ENCODE assay signal across 8 cellular contexts in the genomic region with DNA sequence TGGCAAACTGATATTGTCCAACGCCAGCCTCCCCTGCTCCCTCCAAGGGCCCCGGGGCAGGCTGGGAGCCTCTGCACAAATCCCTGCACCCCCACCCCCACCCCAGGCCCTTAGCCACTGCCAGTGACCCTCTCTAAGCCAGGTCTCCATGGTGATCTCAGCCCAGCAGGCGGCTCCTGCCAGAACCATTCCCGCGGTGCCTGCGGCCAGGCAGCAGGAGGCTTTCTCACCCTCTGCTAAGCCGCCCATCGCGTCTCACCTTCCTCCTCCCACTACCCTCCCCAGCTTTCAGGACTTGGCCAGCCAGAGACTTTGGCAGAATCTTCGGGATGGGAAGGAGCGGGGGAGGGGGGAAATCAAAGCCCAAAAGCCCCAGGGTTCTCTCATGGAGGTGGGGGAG. TPM values are rescaled to one million over a fixed set of nuclear protein-coding genes. Genes with fewer than 3 reads are reported as not detected.
DNase-seq lines count a peak whose midpoint lies in the region; ATAC-seq and TF ChIP-seq lines count a peak whose summit lies in the region.

No MANE protein-coding gene starts in this region.

- no peak overlapping the region for H3K4me3 ChIP-seq in vagina

- no peak for ATAC-seq in activated T-cell treated with anti-CD3 and anti-CD28 coated beads, Interleukin-2, amount 50 U/mL, for 4 hours
- no peak for ATAC-seq in activated naive CD4-positive, alpha-beta T cell treated with anti-CD3 and anti-CD28 coated beads, Interleukin-2, amount 50 U/mL, for 72 hours

- peaks cover 10% of the 10 kb centered on the region for H3K36me3 Mint-ChIP-seq in activated T-cell treated with anti-CD3 and anti-CD28 coated beads, Interleukin-2, amount 50 U/mL, for 24 hours (ENCODE audit: low read depth)
- peaks cover 7% of the 10 kb centered on the region for H3K36me3 Mint-ChIP-seq in activated T-cell treated with anti-CD3 and anti-CD28 coated beads, Interleukin-2, amount 50 U/mL, for 4 hours (ENCODE audit: insufficient read depth)
- H3K36me3 Mint-ChIP-seq in chondrocyte (ENCODE audit: low read depth), result peaks cover 30% of the 10 kb centered on the region
- H3K36me3 Mint-ChIP-seq in activated naive CD4-positive, alpha-beta T cell treated with anti-CD3 and anti-CD28 coated beads, Interleukin-2, amount 50 U/mL, for 72 hours, result no peaks in the 10 kb centered on the region
- H3K36me3 Mint-ChIP-seq in activated CD4-positive, alpha-beta memory T cell treated with anti-CD3 and anti-CD28 coated beads for 36 hours, result no peaks in the 10 kb centered on the region

- H3K4me1 ChIP-seq in vagina, result peaks cover 66% of the 10 kb centered on the region

- H3K27ac Mint-ChIP-seq in activated T-cell treated with anti-CD3 and anti-CD28 coated beads, Interleukin-2, amount 50 U/mL, for 24 hours, result peak overlapping the region; percentile 33
- peak overlapping the region; percentile 99 for H3K27ac Mint-ChIP-seq in chondrocyte (ENCODE audit: unreplicated experiment)
- no peak overlapping the region for H3K27ac Mint-ChIP-seq in activated naive CD4-positive, alpha-beta T cell treated with anti-CD3 and anti-CD28 coated beads, Interleukin-2, amount 50 U/mL, for 72 hours
- no peak overlapping the region for H3K27ac Mint-ChIP-seq in activated CD4-positive, alpha-beta memory T cell treated with anti-CD3 and anti-CD28 coated beads for 36 hours

- H3K4me3 Mint-ChIP-seq in activated T-cell treated with anti-CD3 and anti-CD28 coated beads, Interleukin-2, amount 50 U/mL, for 24 hours, result no peak overlapping the region
- H3K4me3 Mint-ChIP-seq in activated T-cell treated with anti-CD3 and anti-CD28 coated beads, Interleukin-2, amount 50 U/mL, for 4 hours, result no peak overlapping the region
- H3K4me3 Mint-ChIP-seq in chondrocyte (ENCODE audit: unreplicated experiment), result peak overlapping the region; percentile 26
- no peak overlapping the region for H3K4me3 Mint-ChIP-seq in activated CD4-positive, alpha-beta memory T cell treated with anti-CD3 and anti-CD28 coated beads for 36 hours

- TF ChIP-seq CTCF in chondrocyte (IDR thresholded peaks at IDR 0.05), result peak; percentile 41
- TF ChIP-seq CTCF in vagina (IDR thresholded peaks at IDR 0.05), result no peak

- peaks cover 15% of the 10 kb centered on the region for H3K4me1 Mint-ChIP-seq in activated T-cell treated with anti-CD3 and anti-CD28 coated beads, Interleukin-2, amount 50 U/mL, for 24 hours (ENCODE audit: low read depth)
- peaks cover 15% of the 10 kb centered on the region for H3K4me1 Mint-ChIP-seq in activated T-cell treated with anti-CD3 and anti-CD28 coated beads, Interleukin-2, amount 50 U/mL, for 4 hours (ENCODE audit: low read depth)
- peaks cover 60% of the 10 kb centered on the region for H3K4me1 Mint-ChIP-seq in chondrocyte (ENCODE audit: low read depth)
- peaks cover 12% of the 10 kb centered on the region for H3K4me1 Mint-ChIP-seq in activated CD4-positive, alpha-beta memory T cell treated with anti-CD3 and anti-CD28 coated beads for 36 hours (ENCODE audit: low read depth)

- POLR2A ChIA-PET in activated CD4-positive, alpha-beta memory T cell treated with anti-CD3 and anti-CD28 coated beads for 36 hours (lab: Charles Lee), result no interaction called here

- peak overlapping the region; percentile 99 for H3K27ac ChIP-seq in vagina

- TF ChIP-seq POLR2A in vagina (IDR thresholded peaks at IDR 0.05), result no peak

- H3K9me3 ChIP-seq in vagina, result no peaks in the 10 kb centered on the region

- intact Hi-C loops in vagina (cut with DNase I), result no loop called here
- intact Hi-C loops in activated CD4-positive, alpha-beta memory T cell treated with anti-CD3 and anti-CD28 coated beads for 36 hours (cut with micrococcal nuclease), result no loop called here

- CTCF ChIA-PET in activated CD4-positive, alpha-beta memory T cell treated with anti-CD3 and anti-CD28 coated beads for 36 hours (lab: Charles Lee), result interaction anchor here (2.6 to 2.8 kb wide), 2 partner anchors 13 to 20 kb away, joined by 9 to 14 read pairs; no protein-coding TSS in a partner anchor

- no peaks in the 10 kb centered on the region for H3K27me3 Mint-ChIP-seq in activated T-cell treated with anti-CD3 and anti-CD28 coated beads, Interleukin-2, amount 50 U/mL, for 24 hours
- no peaks in the 10 kb centered on the region for H3K27me3 Mint-ChIP-seq in activated T-cell treated with anti-CD3 and anti-CD28 coated beads, Interleukin-2, amount 50 U/mL, for 4 hours (ENCODE audit: low read depth)
- no peaks in the 10 kb centered on the region for H3K27me3 Mint-ChIP-seq in chondrocyte (ENCODE audit: low read depth)
- no peaks in the 10 kb centered on the region for H3K27me3 Mint-ChIP-seq in activated CD4-positive, alpha-beta memory T cell treated with anti-CD3 and anti-CD28 coated beads for 36 hours

- H3K27me3 ChIP-seq in vagina, result no peaks in the 10 kb centered on the region

- peaks cover 0 to 10% of the 10 kb centered on the region in 2 donors for H3K36me3 ChIP-seq in vagina

- no peaks in the 10 kb centered on the region for H3K9me3 Mint-ChIP-seq in activated T-cell treated with anti-CD3 and anti-CD28 coated beads, Interleukin-2, amount 50 U/mL, for 24 hours
- H3K9me3 Mint-ChIP-seq in activated T-cell treated with anti-CD3 and anti-CD28 coated beads, Interleukin-2, amount 50 U/mL, for 4 hours, result no peaks in the 10 kb centered on the region
- H3K9me3 Mint-ChIP-seq in chondrocyte (ENCODE audit: low read depth), result no peaks in the 10 kb centered on the region
- H3K9me3 Mint-ChIP-seq in activated naive CD4-positive, alpha-beta T cell treated with anti-CD3 and anti-CD28 coated beads, Interleukin-2, amount 50 U/mL, for 72 hours, result no peaks in the 10 kb centered on the region
- no peaks in the 10 kb centered on the region for H3K9me3 Mint-ChIP-seq in activated CD4-positive, alpha-beta memory T cell treated with anti-CD3 and anti-CD28 coated beads for 36 hours

- DNase-seq in activated T-cell treated with anti-CD3 and anti-CD28 coated beads, Interleukin-2, amount 50 U/mL, for 24 hours, result no peak
- no peak for DNase-seq in activated T-cell treated with anti-CD3 and anti-CD28 coated beads, Interleukin-2, amount 50 U/mL, for 4 hours
- no peak for DNase-seq in chondrocyte (ENCODE audit: low spot score)
- DNase-seq in medulla oblongata (ENCODE audit: extremely low spot score), result peak; percentile 81
- no peak for DNase-seq in vagina (ENCODE audit: extremely low spot score in 2 of 2)
- no peak for DNase-seq in activated naive CD4-positive, alpha-beta T cell treated with anti-CD3 and anti-CD28 coated beads, Interleukin-2, amount 50 U/mL, for 72 hours (ENCODE audit: low spot score in 2 of 2)
- no peak for DNase-seq in activated CD4-positive, alpha-beta memory T cell treated with anti-CD3 and anti-CD28 coated beads for 36 hours
- DNase-seq in NCI-H526 treated with DMSO at 0.1 percent for 48 hours (lab: John Stamatoyannopoulos, UW), result no peak

RNA-seq across cellular contexts. Expression of a gene that starts 46.8 kb away (rescaled TPM):
- 10 to 100 TPM; 82.2 to 98.7 (median 87.1) TPM for total RNA-seq in activated T-cell treated with anti-CD3 and anti-CD28 coated beads, Interleukin-2, amount 50 U/mL, for 4 hours
- 114 to 136 TPM (median 128 TPM) in 3 replicates for total RNA-seq in chondrocyte
- total RNA-seq in vagina, result 58.9 TPM
- total RNA-seq in activated naive CD4-positive, alpha-beta T cell treated with anti-CD3 and anti-CD28 coated beads, Interleukin-2, amount 50 U/mL, for 72 hours, result 100 to 1,000 TPM in 1 of 2 donors, 10 to 100 TPM in 1; 97.8 to 116 TPM
- total RNA-seq in activated CD4-positive, alpha-beta memory T cell treated with anti-CD3 and anti-CD28 coated beads for 36 hours, result 100 to 1,000 TPM; 109 to 110 TPM

Comparison
In these comparisons a context has a peak if more than half of its experiments do, and no peak if none do; other contexts are left out.
1. H3K27ac Mint-ChIP-seq: peak in activated T-cell treated with anti-CD3 and anti-CD28 coated beads, Interleukin-2, amount 50 U/mL, for 24 hours (single experiment) and chondrocyte (single experiment); none in activated naive CD4-positive, alpha-beta T cell treated with anti-CD3 and anti-CD28 coated beads, Interleukin-2, amount 50 U/mL, for 72 hours (0 of 2) and activated CD4-positive, alpha-beta memory T cell treated with anti-CD3 and anti-CD28 coated beads for 36 hours (single experiment).